ENCODE assay signal across 24 cellular contexts in the genomic region with DNA sequence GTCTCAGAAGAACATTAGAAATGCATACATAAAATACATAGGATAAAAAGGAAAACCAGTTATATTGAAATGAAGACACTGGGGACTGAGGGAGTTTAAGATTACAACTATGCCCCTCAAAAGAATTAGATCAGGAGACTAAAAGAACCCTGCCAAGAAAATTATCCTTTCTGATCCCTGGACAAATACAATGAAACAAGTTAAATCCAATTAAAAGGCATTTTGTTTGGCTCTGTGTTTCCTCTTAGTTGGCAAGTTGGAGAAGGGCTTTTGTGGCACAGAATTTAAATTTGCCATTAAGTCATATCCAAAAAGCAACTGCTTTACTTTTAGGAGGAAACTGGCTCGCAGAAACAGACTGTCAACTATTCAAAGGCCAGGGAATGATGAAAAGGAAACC. TPM values are rescaled to one million over a fixed set of nuclear protein-coding genes. Genes with fewer than 3 reads are reported as not detected.
"Had no signal": no experiment of that assay in that cellular context is flagged by ENCODE, and none has a peak within 500 bp of the region (broad histone marks: within the 10 kb centered on the region; RNA-seq: fewer than 3 reads in every experiment).

No MANE protein-coding gene starts in this region.

- DNase-seq: activated CD4-positive, alpha-beta T cell treated with anti-CD3 and anti-CD28 coated beads, Interleukin-2, amount 50 U/mL, for 4 hours; activated CD4-positive, CD25-positive, alpha-beta regulatory T cell treated with anti-CD3 and anti-CD28 coated beads, Interleukin-2, amount 50 U/mL, for 72 hours; activated effector memory CD4-positive, alpha-beta T cell treated with anti-CD3 and anti-CD28 coated beads, Interleukin-2, amount 50 U/mL, for 16 hours; anterior cingulate cortex; body of pancreas; cortex of kidney; endodermal cell; esophagus squamous epithelium; head of caudate nucleus; left ventricle myocardium superior; mammary epithelial cell; naive thymus-derived CD8-positive, alpha-beta T cell; right cardiac atrium; stimulated activated CD4-positive, alpha-beta T cell treated with anti-CD3 and anti-CD28 coated beads, Interleukin-4, amount 100 ng/mL, for 24 hours; substantia nigra; tibial artery had no signal

- H3K9me3 ChIP-seq: body of pancreas, esophagus squamous epithelium, gastroesophageal sphincter, prostate gland, tibial artery had no signal

- H3K27me3 ChIP-seq: body of pancreas, esophagus squamous epithelium, gastroesophageal sphincter, tibial artery had no signal

- H3K36me3 Mint-ChIP-seq: mesothelial cell of epicardium had no signal

- H3K4me1 ChIP-seq: body of pancreas, esophagus squamous epithelium, gastroesophageal sphincter, prostate gland, tibial artery had no signal

- H3K27ac ChIP-seq: body of pancreas, cardiac muscle cell, esophagus squamous epithelium, gastroesophageal sphincter, prostate gland, tibial artery, VCaP had no signal

- H3K27me3 Mint-ChIP-seq: activated naive CD4-positive, alpha-beta T cell treated with anti-CD3 and anti-CD28 coated beads, Interleukin-2, amount 50 U/mL, for 24 hours; naive thymus-derived CD8-positive, alpha-beta T cell; stimulated activated naive CD8-positive, alpha-beta T cell treated with anti-CD3 and anti-CD28 coated beads, Interleukin-15, Interleukin-2, amounts not matched to agents 100 ng/mL and 50 ng/mL, for 24 hours had no signal

- H3K9me3 Mint-ChIP-seq: activated naive CD4-positive, alpha-beta T cell treated with anti-CD3 and anti-CD28 coated beads, Interleukin-2, amount 50 U/mL, for 24 hours; endodermal cell; mesothelial cell of epicardium; naive thymus-derived CD8-positive, alpha-beta T cell; stimulated activated naive CD8-positive, alpha-beta T cell treated with anti-CD3 and anti-CD28 coated beads, Interleukin-15, Interleukin-2, amounts not matched to agents 100 ng/mL and 50 ng/mL, for 24 hours; T-helper 2 cell treated with Interferon-gamma antibody and Interleukin-4, amounts not matched to agents 5 μg/mL and 100 μg/mL, for 36 hours had no signal

- H3K4me3 ChIP-seq: body of pancreas, cardiac muscle cell, esophagus squamous epithelium, gastroesophageal sphincter, prostate gland, tibial artery had no signal

- H3K36me3 ChIP-seq: cardiac muscle cell, esophagus squamous epithelium, gastroesophageal sphincter, prostate gland, tibial artery had no signal

- H3K4me3 Mint-ChIP-seq: activated naive CD4-positive, alpha-beta T cell treated with anti-CD3 and anti-CD28 coated beads, Interleukin-2, amount 50 U/mL, for 24 hours; endodermal cell; mesothelial cell of epicardium; T-helper 2 cell treated with Interferon-gamma antibody and Interleukin-4, amounts not matched to agents 5 μg/mL and 100 μg/mL, for 36 hours had no signal

- ATAC-seq: body of pancreas; gastroesophageal sphincter; left ventricle myocardium superior; naive thymus-derived CD8-positive, alpha-beta T cell; right cardiac atrium had no signal

- H3K27ac Mint-ChIP-seq: activated naive CD4-positive, alpha-beta T cell treated with anti-CD3 and anti-CD28 coated beads, Interleukin-2, amount 50 U/mL, for 24 hours; endodermal cell; mesothelial cell of epicardium; T-helper 2 cell treated with Interferon-gamma antibody and Interleukin-4, amounts not matched to agents 5 μg/mL and 100 μg/mL, for 36 hours had no signal

RNA-seq across cellular contexts. Expression of a gene that starts 7.5 kb away (rescaled TPM):
- polyA plus RNA-seq: cardiac muscle cell had no signal
